1 cellular context compared by ENCODE assay signal in genomic region chr18:36481201-36481657, GRCh38.
TF ChIP-seq lines count a peak whose summit lies in the region.

No MANE protein-coding gene starts in this region.

TF ChIP-seq in H1, 55 proteins besides CTCF, POLR2A, EP300 and RAD21:
- TF ChIP-seq CEBPB (IDR thresholded peaks at IDR 0.05; ENCODE audit: low read depth, low read length) (peak; percentile 82), SIN3A (conservative IDR thresholded peaks at IDR 0.05 in 1 of 2, IDR thresholded peaks at IDR 0.05 in 1 of 2; ENCODE audit: low read depth in 1 of 2, low read length in 2 of 2) (0 out of 4 replicates have a peak, but pooled peaks have one; percentile 37 to 67), HDAC2 (IDR thresholded peaks at IDR 0.05; ENCODE audit: borderline replicate concordance in 1 of 2, low read depth in 2 of 2, low read length in 2 of 2) (peak in 1 of 2 experiments; percentile 30; a peak in 1 of 4 replicates), BRCA1 (IDR thresholded peaks at IDR 0.05; ENCODE audit: low read depth, low read length) (no peak)
- TF ChIP-seq, protein P1, sequence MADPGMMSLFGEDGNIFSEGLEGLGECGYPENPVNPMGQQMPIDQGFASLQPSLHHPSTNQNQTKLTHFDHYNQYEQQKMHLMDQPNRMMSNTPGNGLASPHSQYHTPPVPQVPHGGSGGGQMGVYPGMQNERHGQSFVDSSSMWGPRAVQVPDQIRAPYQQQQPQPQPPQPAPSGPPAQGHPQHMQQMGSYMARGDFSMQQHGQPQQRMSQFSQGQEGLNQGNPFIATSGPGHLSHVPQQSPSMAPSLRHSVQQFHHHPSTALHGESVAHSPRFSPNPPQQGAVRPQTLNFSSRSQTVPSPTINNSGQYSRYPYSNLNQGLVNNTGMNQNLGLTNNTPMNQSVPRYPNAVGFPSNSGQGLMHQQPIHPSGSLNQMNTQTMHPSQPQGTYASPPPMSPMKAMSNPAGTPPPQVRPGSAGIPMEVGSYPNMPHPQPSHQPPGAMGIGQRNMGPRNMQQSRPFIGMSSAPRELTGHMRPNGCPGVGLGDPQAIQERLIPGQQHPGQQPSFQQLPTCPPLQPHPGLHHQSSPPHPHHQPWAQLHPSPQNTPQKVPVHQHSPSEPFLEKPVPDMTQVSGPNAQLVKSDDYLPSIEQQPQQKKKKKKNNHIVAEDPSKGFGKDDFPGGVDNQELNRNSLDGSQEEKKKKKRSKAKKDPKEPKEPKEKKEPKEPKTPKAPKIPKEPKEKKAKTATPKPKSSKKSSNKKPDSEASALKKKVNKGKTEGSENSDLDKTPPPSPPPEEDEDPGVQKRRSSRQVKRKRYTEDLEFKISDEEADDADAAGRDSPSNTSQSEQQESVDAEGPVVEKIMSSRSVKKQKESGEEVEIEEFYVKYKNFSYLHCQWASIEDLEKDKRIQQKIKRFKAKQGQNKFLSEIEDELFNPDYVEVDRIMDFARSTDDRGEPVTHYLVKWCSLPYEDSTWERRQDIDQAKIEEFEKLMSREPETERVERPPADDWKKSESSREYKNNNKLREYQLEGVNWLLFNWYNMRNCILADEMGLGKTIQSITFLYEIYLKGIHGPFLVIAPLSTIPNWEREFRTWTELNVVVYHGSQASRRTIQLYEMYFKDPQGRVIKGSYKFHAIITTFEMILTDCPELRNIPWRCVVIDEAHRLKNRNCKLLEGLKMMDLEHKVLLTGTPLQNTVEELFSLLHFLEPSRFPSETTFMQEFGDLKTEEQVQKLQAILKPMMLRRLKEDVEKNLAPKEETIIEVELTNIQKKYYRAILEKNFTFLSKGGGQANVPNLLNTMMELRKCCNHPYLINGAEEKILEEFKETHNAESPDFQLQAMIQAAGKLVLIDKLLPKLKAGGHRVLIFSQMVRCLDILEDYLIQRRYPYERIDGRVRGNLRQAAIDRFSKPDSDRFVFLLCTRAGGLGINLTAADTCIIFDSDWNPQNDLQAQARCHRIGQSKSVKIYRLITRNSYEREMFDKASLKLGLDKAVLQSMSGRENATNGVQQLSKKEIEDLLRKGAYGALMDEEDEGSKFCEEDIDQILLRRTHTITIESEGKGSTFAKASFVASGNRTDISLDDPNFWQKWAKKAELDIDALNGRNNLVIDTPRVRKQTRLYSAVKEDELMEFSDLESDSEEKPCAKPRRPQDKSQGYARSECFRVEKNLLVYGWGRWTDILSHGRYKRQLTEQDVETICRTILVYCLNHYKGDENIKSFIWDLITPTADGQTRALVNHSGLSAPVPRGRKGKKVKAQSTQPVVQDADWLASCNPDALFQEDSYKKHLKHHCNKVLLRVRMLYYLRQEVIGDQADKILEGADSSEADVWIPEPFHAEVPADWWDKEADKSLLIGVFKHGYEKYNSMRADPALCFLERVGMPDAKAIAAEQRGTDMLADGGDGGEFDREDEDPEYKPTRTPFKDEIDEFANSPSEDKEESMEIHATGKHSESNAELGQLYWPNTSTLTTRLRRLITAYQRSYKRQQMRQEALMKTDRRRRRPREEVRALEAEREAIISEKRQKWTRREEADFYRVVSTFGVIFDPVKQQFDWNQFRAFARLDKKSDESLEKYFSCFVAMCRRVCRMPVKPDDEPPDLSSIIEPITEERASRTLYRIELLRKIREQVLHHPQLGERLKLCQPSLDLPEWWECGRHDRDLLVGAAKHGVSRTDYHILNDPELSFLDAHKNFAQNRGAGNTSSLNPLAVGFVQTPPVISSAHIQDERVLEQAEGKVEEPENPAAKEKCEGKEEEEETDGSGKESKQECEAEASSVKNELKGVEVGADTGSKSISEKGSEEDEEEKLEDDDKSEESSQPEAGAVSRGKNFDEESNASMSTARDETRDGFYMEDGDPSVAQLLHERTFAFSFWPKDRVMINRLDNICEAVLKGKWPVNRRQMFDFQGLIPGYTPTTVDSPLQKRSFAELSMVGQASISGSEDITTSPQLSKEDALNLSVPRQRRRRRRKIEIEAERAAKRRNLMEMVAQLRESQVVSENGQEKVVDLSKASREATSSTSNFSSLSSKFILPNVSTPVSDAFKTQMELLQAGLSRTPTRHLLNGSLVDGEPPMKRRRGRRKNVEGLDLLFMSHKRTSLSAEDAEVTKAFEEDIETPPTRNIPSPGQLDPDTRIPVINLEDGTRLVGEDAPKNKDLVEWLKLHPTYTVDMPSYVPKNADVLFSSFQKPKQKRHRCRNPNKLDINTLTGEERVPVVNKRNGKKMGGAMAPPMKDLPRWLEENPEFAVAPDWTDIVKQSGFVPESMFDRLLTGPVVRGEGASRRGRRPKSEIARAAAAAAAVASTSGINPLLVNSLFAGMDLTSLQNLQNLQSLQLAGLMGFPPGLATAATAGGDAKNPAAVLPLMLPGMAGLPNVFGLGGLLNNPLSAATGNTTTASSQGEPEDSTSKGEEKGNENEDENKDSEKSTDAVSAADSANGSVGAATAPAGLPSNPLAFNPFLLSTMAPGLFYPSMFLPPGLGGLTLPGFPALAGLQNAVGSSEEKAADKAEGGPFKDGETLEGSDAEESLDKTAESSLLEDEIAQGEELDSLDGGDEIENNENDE (IDR thresholded peaks at IDR 0.05; ENCODE audit: insufficient replicate concordance, low read length), result peak; percentile 76
- TF ChIP-seq, protein P2, sequence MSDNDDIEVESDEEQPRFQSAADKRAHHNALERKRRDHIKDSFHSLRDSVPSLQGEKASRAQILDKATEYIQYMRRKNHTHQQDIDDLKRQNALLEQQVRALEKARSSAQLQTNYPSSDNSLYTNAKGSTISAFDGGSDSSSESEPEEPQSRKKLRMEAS (IDR thresholded peaks at IDR 0.05), result no peak
